In genomic region chr10:12428447-12429135, GRCh38 we compare ENCODE assay signal across 14 cellular contexts.
"Had no signal": no experiment of that assay in that cellular context is flagged by ENCODE, and none has a peak within 500 bp of the region (broad histone marks: within the 10 kb centered on the region; RNA-seq: fewer than 3 reads in every experiment).

No MANE protein-coding gene starts in this region.

- H3K27ac ChIP-seq: brain microvascular endothelial cell, neural progenitor cell, ovary had no signal

- H3K9ac ChIP-seq: neural progenitor cell had no signal

- H3K9me3 Mint-ChIP-seq: activated B cell treated with CpG ODN at 0.5 μM for 24 hours; activated naive CD4-positive, alpha-beta T cell treated with anti-CD3 and anti-CD28 coated beads, Interleukin-2, amount 50 U/mL, for 24 hours; dendritic cell treated with granulocyte-macrophage colony-stimulating factor and Interleukin-4, amounts not matched to agents 40 ng/mL and 50 ng/mL, for 4 days; mesothelial cell of epicardium; neural progenitor cell; type B pancreatic cell had no signal

- H3K4me3 ChIP-seq: neural progenitor cell, ovary had no signal

- H3K36me3 Mint-ChIP-seq: activated naive CD4-positive, alpha-beta T cell treated with anti-CD3 and anti-CD28 coated beads, Interleukin-2, amount 50 U/mL, for 24 hours; mesothelial cell of epicardium; neural progenitor cell; type B pancreatic cell had no signal

- H3K27me3 ChIP-seq: brain microvascular endothelial cell, neural progenitor cell, ovary had no signal

- H3K27me3 Mint-ChIP-seq: activated B cell treated with CpG ODN at 0.5 μM for 24 hours; activated naive CD4-positive, alpha-beta T cell treated with anti-CD3 and anti-CD28 coated beads, Interleukin-2, amount 50 U/mL, for 24 hours; dendritic cell treated with granulocyte-macrophage colony-stimulating factor and Interleukin-4, amounts not matched to agents 40 ng/mL and 50 ng/mL, for 4 days had no signal

- H3K9me3 ChIP-seq: ovary had no signal

- H3K4me3 Mint-ChIP-seq: activated B cell treated with CpG ODN at 0.5 μM for 24 hours; activated naive CD4-positive, alpha-beta T cell treated with anti-CD3 and anti-CD28 coated beads, Interleukin-2, amount 50 U/mL, for 24 hours; dendritic cell treated with granulocyte-macrophage colony-stimulating factor and Interleukin-4, amounts not matched to agents 40 ng/mL and 50 ng/mL, for 4 days; mesothelial cell of epicardium; neural progenitor cell; type B pancreatic cell had no signal

- H2AFZ ChIP-seq: neural progenitor cell had no signal

- H3K4me2 ChIP-seq: neural progenitor cell had no signal

- H3K36me3 ChIP-seq: brain microvascular endothelial cell, neural progenitor cell, ovary had no signal

- DNase-seq: activated B cell treated with CpG ODN at 0.5 μM for 24 hours; activated CD4-positive, alpha-beta T cell treated with anti-CD3 and anti-CD28 coated beads, Interleukin-2, amount 50 U/mL, for 1 hour; activated T-cell treated with anti-CD3 and anti-CD28 coated beads for 4 hours; brain microvascular endothelial cell; cerebellar nuclear complex; hypothalamus; ovary; stimulated activated CD4-positive, alpha-beta T cell treated with anti-CD3 and anti-CD28 coated beads, Interleukin-12 subunit alpha, Interleukin-12 subunit beta, amount 100 ng/mL, for 4 hours; stimulated activated naive CD4-positive, alpha-beta T cell treated with Interleukin-2 at 50 U/mL for 16 hours had no signal

- H3K27ac Mint-ChIP-seq: activated B cell treated with CpG ODN at 0.5 μM for 24 hours; activated naive CD4-positive, alpha-beta T cell treated with anti-CD3 and anti-CD28 coated beads, Interleukin-2, amount 50 U/mL, for 24 hours; dendritic cell treated with granulocyte-macrophage colony-stimulating factor and Interleukin-4, amounts not matched to agents 40 ng/mL and 50 ng/mL, for 4 days; mesothelial cell of epicardium; neural progenitor cell; type B pancreatic cell had no signal
